16 cellular contexts compared by ENCODE assay signal in the genomic region with DNA sequence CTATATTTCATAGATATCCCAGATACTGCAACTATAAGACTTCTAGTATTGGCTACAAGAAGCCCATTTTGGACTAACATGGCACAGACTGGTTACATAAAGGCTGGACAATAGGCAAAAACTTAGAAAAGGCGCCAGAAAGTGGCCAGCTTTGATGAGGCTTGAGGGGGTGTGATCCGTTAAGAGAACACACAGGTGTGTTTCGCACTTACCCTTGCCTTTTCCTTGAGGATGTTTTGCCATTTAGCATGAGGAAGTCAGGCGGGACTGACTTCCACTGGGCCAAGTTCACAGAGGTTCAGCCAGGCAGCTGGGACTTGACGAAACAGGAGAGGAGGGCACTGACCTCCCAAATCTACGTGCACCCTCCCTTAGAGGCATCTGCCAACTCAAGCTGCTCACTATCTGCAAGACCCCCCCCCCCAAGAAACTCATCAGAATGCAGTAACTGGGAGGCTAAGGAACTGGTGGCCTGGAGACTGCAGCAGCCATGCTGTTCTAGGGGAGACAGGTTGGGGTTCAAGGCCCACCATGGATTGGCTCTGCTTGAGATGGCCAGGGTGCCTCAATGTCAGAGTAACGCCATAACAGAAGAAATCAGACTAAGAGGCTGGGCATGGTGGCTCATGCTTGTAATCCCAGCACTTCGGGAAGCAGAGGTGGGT. TPM values are rescaled to one million over a fixed set of nuclear protein-coding genes. Genes with fewer than 3 reads are reported as not detected.
DNase-seq lines count a peak whose midpoint lies in the region; ATAC-seq and TF ChIP-seq lines count a peak whose summit lies in the region.
"Had no signal": no experiment of that assay in that cellular context is flagged by ENCODE, and none has a peak within 500 bp of the region (broad histone marks: within the 10 kb centered on the region; RNA-seq: fewer than 3 reads in every experiment).

No MANE protein-coding gene starts in this region.

- H3K4me1 ChIP-seq in cardiac muscle cell (ENCODE audit: low read depth) (peaks cover 45% of the 10 kb centered on the region), gastrocnemius medialis (peaks cover 12 to 32% of the 10 kb centered on the region in 2 donors), esophagus squamous epithelium (peaks cover 5 to 38% (median 5%) of the 10 kb centered on the region in 3 donors)

- H3K27ac ChIP-seq in cardiac muscle cell (peak overlapping the region; percentile 83), gastrocnemius medialis (peak overlapping the region in 3 of 4 donors; percentile 42 to 72 (median 61)), esophagus squamous epithelium (no peak overlapping the region)

- WGBS in esophagus squamous epithelium, 2 donors = 71 to 78% methylated on average over 7 to 8 of the region's 8 CpGs

- H3K36me3 ChIP-seq in cardiac muscle cell = peaks cover 34% of the 10 kb centered on the region
- peaks cover 0 to 46% of the 10 kb centered on the region in 2 donors for H3K36me3 ChIP-seq in gastrocnemius medialis
- peaks cover 24 to 51% (median 42%) of the 10 kb centered on the region in 3 donors for H3K36me3 ChIP-seq in esophagus squamous epithelium

- no peaks in the 10 kb centered on the region for H3K27me3 ChIP-seq in cardiac muscle cell
- H3K27me3 ChIP-seq in gastrocnemius medialis = no peaks in the 10 kb centered on the region
- H3K27me3 ChIP-seq in esophagus squamous epithelium = no peaks in the 10 kb centered on the region
- H3K27me3 ChIP-seq: sigmoid colon had no signal

- no peak for DNase-seq in cardiac muscle cell (ENCODE audit: low read depth in 1 of 2, low spot score in 1 of 2)
- no peak for DNase-seq in left cardiac atrium
- no peak for DNase-seq in gastrocnemius medialis
- no peak for DNase-seq in esophagus squamous epithelium (lab: John Stamatoyannopoulos, UW)
- DNase-seq: ACHN; activated effector memory CD4-positive, alpha-beta T cell treated with Interleukin-2 at 50 U/mL for 16 hours; amniotic stem cell; erythroblast; NCI-H2171 treated with DMSO at 0.1 percent for 48 hours; sigmoid colon; stimulated activated CD4-positive, alpha-beta T cell treated with anti-CD3 and anti-CD28 coated beads, Interleukin-2, amount 100 ng/mL, for 48 hours; T-cell had no signal

- H3K4me3 ChIP-seq in cardiac muscle cell = no peak overlapping the region
- no peak overlapping the region for H3K4me3 ChIP-seq in gastrocnemius medialis
- H3K4me3 ChIP-seq in esophagus squamous epithelium = no peak overlapping the region
- H3K4me3 ChIP-seq: sigmoid colon, thoracic aorta had no signal

- H3K9me3 ChIP-seq in cardiac muscle cell (ENCODE audit: low read depth) = no peaks in the 10 kb centered on the region
- no peaks in the 10 kb centered on the region for H3K9me3 ChIP-seq in gastrocnemius medialis
- no peaks in the 10 kb centered on the region for H3K9me3 ChIP-seq in esophagus squamous epithelium
- H3K9me3 ChIP-seq: sigmoid colon, thoracic aorta had no signal

- TF ChIP-seq CTCF in cardiac muscle cell (IDR thresholded peaks at IDR 0.05; ENCODE audit: low read depth, low read length) (no peak), gastrocnemius medialis (IDR thresholded peaks at IDR 0.05 in 4 of 5, conservative IDR thresholded peaks at IDR 0.05 in 1 of 5) (no peak), esophagus squamous epithelium (IDR thresholded peaks at IDR 0.05) (no peak)

- intact Hi-C loops in left cardiac atrium (cut with DNase I) = loop anchor here in 1 of 2 donors (5.0 kb wide), 1 partner anchor 38 kb away; no protein-coding TSS in a partner anchor
- intact Hi-C loops in gastrocnemius medialis (cut with DNase I; ENCODE audit: low total_unique reads) = no loop called here
- intact Hi-C loops in esophagus squamous epithelium (cut with DNase I) = no loop called here

- in situ Hi-C loops in gastrocnemius medialis (cut with MboI; ENCODE audit: low sequenced_read_pairs in 4 of 4) = no loop called here

- TF ChIP-seq POLR2A in gastrocnemius medialis (IDR thresholded peaks at IDR 0.05) (no peak), esophagus squamous epithelium (IDR thresholded peaks at IDR 0.05) (no peak)

- ATAC-seq in left cardiac atrium (no peak), gastrocnemius medialis (no peak)
- ATAC-seq: T-cell had no signal

RNA-seq across cellular contexts. Expression of gene LIN7B, which starts 4.5 kb away (rescaled TPM):
- total RNA-seq in cardiac muscle cell (20.0 and 24.5 TPM in 2 replicates), left cardiac atrium (10 to 100 TPM; 11.4 to 14.9 TPM), gastrocnemius medialis (10 to 100 TPM; 25.7 to 97.9 (median 34.0) TPM), esophagus squamous epithelium (10 to 100 TPM in 2 of 4 donors, 1 to 10 TPM in 2; 5.7 to 14.1 (median 10.1) TPM)
- 34.6 and 37.8 TPM in 2 replicates for polyA plus RNA-seq in cardiac muscle cell

RNA-seq across cellular contexts. Expression of gene C19orf73, which starts 9.2 kb away (rescaled TPM):
- total RNA-seq in cardiac muscle cell (2.1 and 12.5 TPM in 2 replicates), left cardiac atrium (1 to 10 TPM in 1 of 2 donors, under 1 TPM in 1; 0.47 to 1.6 TPM), gastrocnemius medialis (10 to 100 TPM in 1 of 4 donors, 1 to 10 TPM in 3; 1.3 to 11.7 (median 3.5) TPM), esophagus squamous epithelium (1 to 10 TPM; 2.1 to 7.4 (median 4.7) TPM)
- polyA plus RNA-seq in cardiac muscle cell = 3.7 and 9.6 TPM in 2 replicates
- total RNA-seq: thoracic aorta had no signal

RNA-seq across cellular contexts. Expression of gene PPFIA3, which starts 9.6 kb away (rescaled TPM):
- total RNA-seq in cardiac muscle cell = 27.3 and 30.4 TPM in 2 replicates
- 29.3 and 32.5 TPM in 2 replicates for polyA plus RNA-seq in cardiac muscle cell
- total RNA-seq in left cardiac atrium = 10 to 100 TPM in 1 of 2 donors, 1 to 10 TPM in 1; 6.7 to 11.5 TPM
- 1 to 10 TPM; 1.9 to 4.1 (median 3.0) TPM for total RNA-seq in gastrocnemius medialis
- total RNA-seq in esophagus squamous epithelium = 10 to 100 TPM; 10.9 to 20.9 (median 13.8) TPM

RNA-seq across cellular contexts. Expression of gene SNRNP70, which starts 24.4 kb away (rescaled TPM):
- total RNA-seq in cardiac muscle cell (396 and 598 TPM in 2 replicates), left cardiac atrium (100 to 1,000 TPM in 1 of 2 donors, 10 to 100 TPM in 1; 98.3 to 134 TPM), gastrocnemius medialis (100 to 1,000 TPM in 2 of 4 donors, 10 to 100 TPM in 2; 55.6 to 305 (median 107) TPM), esophagus squamous epithelium (100 to 1,000 TPM in 3 of 4 donors, 10 to 100 TPM in 1; 78.7 to 241 (median 168) TPM)
- polyA plus RNA-seq in cardiac muscle cell = 470 and 492 TPM in 2 replicates

RNA-seq across cellular contexts. Expression of gene KCNA7, which starts 37.2 kb away (rescaled TPM):
- total RNA-seq in cardiac muscle cell (1.1 and 2.3 TPM in 2 replicates), left cardiac atrium (1 to 10 TPM; 2.4 to 3.0 TPM), gastrocnemius medialis (10 to 100 TPM in 3 of 4 donors, 1 to 10 TPM in 1; 4.3 to 20.2 (median 13.9) TPM), esophagus squamous epithelium (not detected)
- 1.3 and 1.6 TPM in 2 replicates for polyA plus RNA-seq in cardiac muscle cell
- total RNA-seq: CD4-positive, alpha-beta memory T cell; Daoy; RPMI7951; sigmoid colon; T-cell; thoracic aorta had no signal
- polyA plus RNA-seq: CD4-positive, alpha-beta memory T cell; sigmoid colon had no signal

Comparison
In these comparisons a context has a peak if more than half of its experiments do, and no peak if none do; other contexts are left out.
1. H3K27ac ChIP-seq: peak in cardiac muscle cell (single experiment) and gastrocnemius medialis (3 of 4); none in esophagus squamous epithelium (0 of 4).